In the genomic region with DNA sequence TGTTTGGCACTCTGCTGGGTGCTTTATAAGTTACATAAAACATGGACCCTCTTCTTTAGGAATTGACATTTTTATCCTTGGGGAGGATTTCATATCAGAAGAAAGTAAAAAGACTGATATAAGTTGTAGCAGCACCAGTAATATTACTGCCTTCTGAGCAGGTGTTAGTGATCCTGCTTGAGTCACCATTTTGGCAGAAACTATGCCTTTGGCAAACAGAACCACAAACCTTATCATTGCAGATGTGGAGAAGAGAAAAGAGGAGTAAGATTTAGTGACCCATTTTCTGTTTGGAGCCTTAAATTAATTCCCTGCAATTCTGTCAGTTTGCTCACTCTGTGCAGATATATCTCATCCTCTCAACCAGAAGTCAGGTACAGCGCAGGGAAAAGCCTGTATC, we compare ENCODE assay signal across 16 cellular contexts.
"Had no signal": no experiment of that assay in that cellular context is flagged by ENCODE, and none has a peak within 500 bp of the region (broad histone marks: within the 10 kb centered on the region; RNA-seq: fewer than 3 reads in every experiment).

No MANE protein-coding gene starts in this region.

- ATAC-seq: gastrocnemius medialis, heart right ventricle, left lung, SK-N-SH treated with all-trans-retinoic acid at 6 μM for 48 hours had no signal

- H3K4me3 Mint-ChIP-seq: activated B cell treated with CpG ODN at 0.5 μM for 24 hours, neural progenitor cell had no signal

- H3K27ac Mint-ChIP-seq: activated B cell treated with CpG ODN at 0.5 μM for 24 hours, neural progenitor cell had no signal

- DNase-seq: activated B cell treated with CpG ODN at 0.5 μM for 24 hours; activated CD4-positive, alpha-beta T cell treated with anti-CD3 and anti-CD28 coated beads, Interleukin-2, amount 50 U/mL, for 1 hour; activated naive CD4-positive, alpha-beta T cell treated with Interleukin-2 at 50 U/mL for 16 hours; anterior cingulate cortex; gastrocnemius medialis; heart right ventricle; left lung; mesenchymal stem cell; pancreas; SHP77; stimulated activated CD4-positive, alpha-beta T cell treated with anti-CD3 and anti-CD28 coated beads, Interleukin-4, amount 100 ng/mL, for 1 hour; stimulated activated CD8-positive, alpha-beta memory T cell treated with anti-CD3 and anti-CD28 coated beads, Interleukin-4, amount 100 ng/mL, for 48 hours; T-helper 2 cell; tibial artery had no signal

- H3K4me1 Mint-ChIP-seq: activated B cell treated with CpG ODN at 0.5 μM for 24 hours, neural progenitor cell had no signal

- H3K9me3 Mint-ChIP-seq: neural progenitor cell had no signal

- H3K27me3 Mint-ChIP-seq: activated B cell treated with CpG ODN at 0.5 μM for 24 hours had no signal
